In the genomic region with DNA sequence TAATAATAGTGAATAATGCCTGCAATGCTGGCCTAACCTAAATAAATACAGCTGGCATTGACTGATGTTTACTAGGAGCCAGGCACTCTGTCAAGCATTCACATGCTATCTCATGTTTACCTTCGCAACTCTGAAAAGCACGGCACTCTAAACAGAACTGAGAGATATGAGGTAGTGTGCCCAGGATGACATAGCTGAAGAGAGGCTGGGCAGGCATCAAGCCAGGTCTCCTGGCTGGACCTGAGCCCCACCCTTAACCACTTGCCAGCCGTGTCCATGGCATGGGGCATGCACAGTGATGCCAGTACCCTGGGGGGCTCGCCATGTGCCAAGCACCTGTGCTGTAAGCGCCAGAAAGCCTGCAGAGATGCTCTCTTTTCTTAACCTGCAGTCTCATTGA, we compare ENCODE assay signal across 14 cellular contexts.
DNase-seq lines count a peak whose midpoint lies in the region; ATAC-seq and TF ChIP-seq lines count a peak whose summit lies in the region.
"Had no signal": no experiment of that assay in that cellular context is flagged by ENCODE, and none has a peak within 500 bp of the region (broad histone marks: within the 10 kb centered on the region; RNA-seq: fewer than 3 reads in every experiment).

No MANE protein-coding gene starts in this region.

- peaks cover 0 to 8% of the 10 kb centered on the region in 2 donors for H3K9me3 ChIP-seq in neuronal stem cell (replicated peaks in 1 of 2; ENCODE audit: control insufficient read depth in 2 of 2, insufficient read depth in 1 of 2, low read depth in 1 of 2, low read length in 2 of 2)

- H3K4me1 ChIP-seq in neuronal stem cell (ENCODE audit: control insufficient read depth in 2 of 2, insufficient read depth in 1 of 2, low read depth in 1 of 2, low read length in 2 of 2) = peaks cover 0 to 3% of the 10 kb centered on the region in 2 donors

- H3K18ac ChIP-seq in neuronal stem cell (ENCODE audit: low read length) = no peak overlapping the region

- no peak overlapping the region for H3K9ac ChIP-seq in neuronal stem cell (ENCODE audit: low read depth, low read length, poor library complexity)

- H2BK15ac ChIP-seq in neuronal stem cell (ENCODE audit: low read length) = peak overlapping the region; percentile 60

- H4K91ac ChIP-seq in neuronal stem cell (ENCODE audit: low read depth, low read length, poor library complexity) = no peak overlapping the region

- no CpG with 5 or more reads among the region's 5 CpGs for WGBS in neuronal stem cell (ENCODE audit: extremely low coverage in 2 of 2, insufficient read length in 2 of 2, insufficient replicate concordance in 1 of 2), 2 donors

- peaks cover 4% of the 10 kb centered on the region for H3K79me1 ChIP-seq in neuronal stem cell (ENCODE audit: low read depth, low read length)

- no peaks in the 10 kb centered on the region for H3K36me3 ChIP-seq in neuronal stem cell (replicated peaks in 1 of 2; ENCODE audit: control insufficient read depth in 2 of 2, insufficient read depth in 2 of 2, low read length in 2 of 2)

- H2AFZ ChIP-seq in neuronal stem cell (ENCODE audit: low read length) = no peak overlapping the region

- no peak overlapping the region for H4K8ac ChIP-seq in neuronal stem cell (ENCODE audit: low read depth, low read length)

- H2BK12ac ChIP-seq in neuronal stem cell (ENCODE audit: low read length) = no peak overlapping the region

- no peak overlapping the region for H3K4me2 ChIP-seq in neuronal stem cell (ENCODE audit: insufficient read depth, low read length, poor library complexity, severe bottlenecking)

- H3K14ac ChIP-seq in neuronal stem cell (ENCODE audit: low read length) = no peak overlapping the region

- no peak overlapping the region for H3K27ac ChIP-seq in neuronal stem cell (replicated peaks; ENCODE audit: low read length)
- H3K27ac ChIP-seq: 22Rv1 had no signal

- H3K27me3 ChIP-seq in neuronal stem cell (ENCODE audit: control insufficient read depth in 3 of 3, insufficient read depth in 3 of 3, low read depth in 1 of 3, low read length in 3 of 3) = peaks cover 0 to 5% (median 0%) of the 10 kb centered on the region in 3 experiments

- peak overlapping the region in 1 of 2 donors; percentile 25 for H3K4me3 ChIP-seq in neuronal stem cell (ENCODE audit: low read length in 2 of 2)

- H3K23ac ChIP-seq in neuronal stem cell (ENCODE audit: low read depth, low read length, poor library complexity) = no peak overlapping the region

- DNase-seq in NCI-H748 (lab: John Stamatoyannopoulos, UW; ENCODE audit: unreplicated experiment) (peak; percentile 47), NCI-H748 treated with DMSO at 0.1 percent for 48 hours (lab: John Stamatoyannopoulos, UW) (no peak), NCI-H2196 (lab: John Stamatoyannopoulos, UW; ENCODE audit: unreplicated experiment) (peak; percentile 43), SHP77 treated with DMSO at 0.1 percent for 48 hours (lab: John Stamatoyannopoulos, UW) (peak; percentile 52), neuronal stem cell (ENCODE audit: low spot score) (no peak), NCI-H2171 (lab: John Stamatoyannopoulos, UW) (no peak), erythroblast (lab: John Stamatoyannopoulos, UW) (no peak)
- DNase-seq: DND-41, HCEC 1CT, NCI-H526 treated with DMSO at 0.1 percent for 48 hours, SIG-M5 had no signal

- no peak overlapping the region for H2AK5ac ChIP-seq in neuronal stem cell (ENCODE audit: low read depth, low read length)

- H2BK5ac ChIP-seq in neuronal stem cell (ENCODE audit: low read length) = no peak overlapping the region

- no peak for ATAC-seq in HG03025 (IDR thresholded peaks at IDR 0.05; ENCODE audit: low FRiP score, unreplicated experiment)
- ATAC-seq: Panc1 had no signal

- TF ChIP-seq POLR2A in erythroblast (IDR thresholded peaks at IDR 0.05; ENCODE audit: low read length) = no peak

- H3K4ac ChIP-seq in neuronal stem cell (ENCODE audit: low read length) = no peak overlapping the region

- no peak overlapping the region for H2BK120ac ChIP-seq in neuronal stem cell (ENCODE audit: low read depth, low read length)

Comparison
In these comparisons a context has a peak if more than half of its experiments do, and no peak if none do; other contexts are left out.
1. DNase-seq: peak in NCI-H748 (single experiment), NCI-H2196 (single experiment) and SHP77 treated with DMSO at 0.1 percent for 48 hours (single experiment); none in NCI-H748 treated with DMSO at 0.1 percent for 48 hours (single experiment), neuronal stem cell (single experiment), NCI-H2171 (single experiment) and erythroblast (0 of 2).